Comparison of ENCODE assay signal across 2 cellular contexts in the genomic region with DNA sequence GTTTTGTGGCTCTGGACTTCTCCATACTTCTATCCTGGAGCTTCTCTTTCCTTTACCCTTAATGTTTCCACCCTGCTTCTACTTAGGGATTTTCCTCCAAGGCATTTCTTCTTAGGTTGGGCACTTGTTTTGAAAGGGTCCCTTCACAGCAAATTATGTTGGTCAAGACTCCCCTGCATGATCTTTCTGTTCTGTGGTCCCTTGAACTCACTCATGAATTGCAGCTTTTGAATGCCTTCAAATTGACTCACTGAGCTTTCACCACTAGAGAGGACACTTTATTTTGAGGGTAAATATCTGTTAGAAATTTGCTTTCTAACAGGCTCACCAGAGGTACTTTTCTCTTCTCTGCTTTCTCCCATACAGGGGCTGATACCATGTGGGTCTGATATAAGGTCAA.
TF ChIP-seq lines count a peak whose summit lies in the region.

No MANE protein-coding gene starts in this region.

TF ChIP-seq in IMR-90, 13 proteins besides CTCF, POLR2A, EP300 and RAD21:
- no peak for TF ChIP-seq NFE2L2 (IDR thresholded peaks at IDR 0.05; ENCODE audit: low read depth, low read length)
- TF ChIP-seq, protein P1, sequence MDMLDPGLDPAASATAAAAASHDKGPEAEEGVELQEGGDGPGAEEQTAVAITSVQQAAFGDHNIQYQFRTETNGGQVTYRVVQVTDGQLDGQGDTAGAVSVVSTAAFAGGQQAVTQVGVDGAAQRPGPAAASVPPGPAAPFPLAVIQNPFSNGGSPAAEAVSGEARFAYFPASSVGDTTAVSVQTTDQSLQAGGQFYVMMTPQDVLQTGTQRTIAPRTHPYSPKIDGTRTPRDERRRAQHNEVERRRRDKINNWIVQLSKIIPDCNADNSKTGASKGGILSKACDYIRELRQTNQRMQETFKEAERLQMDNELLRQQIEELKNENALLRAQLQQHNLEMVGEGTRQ (IDR thresholded peaks at IDR 0.05; ENCODE audit: low read depth, low read length), result no peak

TF ChIP-seq in H1, 55 proteins besides CTCF, POLR2A, EP300 and RAD21:
- TF ChIP-seq ASH2L (IDR thresholded peaks at IDR 0.05; ENCODE audit: low read length), result no peak
- TF ChIP-seq SIRT6 (IDR thresholded peaks at IDR 0.05; ENCODE audit: low read length), result no peak
- no peak for TF ChIP-seq TEAD4 (IDR thresholded peaks at IDR 0.05; ENCODE audit: low read depth, low read length)
- TF ChIP-seq RXRA (IDR thresholded peaks at IDR 0.05; ENCODE audit: insufficient read depth, low read depth, low read length), result no peak
- TF ChIP-seq CEBPB (IDR thresholded peaks at IDR 0.05; ENCODE audit: low read depth, low read length), result no peak
- no peak for TF ChIP-seq POLR2AphosphoS5 (IDR thresholded peaks at IDR 0.05; ENCODE audit: low read depth, low read length)
- TF ChIP-seq RBBP5 (IDR thresholded peaks at IDR 0.05; ENCODE audit: borderline replicate concordance, low read depth, low read length), result no peak
- TF ChIP-seq SP1 (IDR thresholded peaks at IDR 0.05; ENCODE audit: low read depth, low read length), result no peak
- TF ChIP-seq JUN (IDR thresholded peaks at IDR 0.05; ENCODE audit: low read depth, low read length), result no peak
- TF ChIP-seq SIN3A (conservative IDR thresholded peaks at IDR 0.05 in 1 of 2, IDR thresholded peaks at IDR 0.05 in 1 of 2; ENCODE audit: low read depth in 1 of 2, low read length in 2 of 2), result no peak
- no peak for TF ChIP-seq HDAC2 (IDR thresholded peaks at IDR 0.05; ENCODE audit: borderline replicate concordance in 1 of 2, low read depth in 2 of 2, low read length in 2 of 2)
- TF ChIP-seq RNF2 (IDR thresholded peaks at IDR 0.05; ENCODE audit: borderline replicate concordance, low read depth, low read length, missing control alignments, poor library complexity, severe bottlenecking), result no peak
- TF ChIP-seq, protein P2, sequence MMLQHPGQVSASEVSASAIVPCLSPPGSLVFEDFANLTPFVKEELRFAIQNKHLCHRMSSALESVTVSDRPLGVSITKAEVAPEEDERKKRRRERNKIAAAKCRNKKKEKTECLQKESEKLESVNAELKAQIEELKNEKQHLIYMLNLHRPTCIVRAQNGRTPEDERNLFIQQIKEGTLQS (IDR thresholded peaks at IDR 0.05; ENCODE audit: insufficient read depth, low read depth, low read length), result no peak
- no peak for TF ChIP-seq CHD2 (IDR thresholded peaks at IDR 0.05; ENCODE audit: low read length)
- no peak for TF ChIP-seq CREB1 (IDR thresholded peaks at IDR 0.05)
- no peak for TF ChIP-seq SRF (IDR thresholded peaks at IDR 0.05; ENCODE audit: low read depth, low read length)
- TF ChIP-seq TCF12 (IDR thresholded peaks at IDR 0.05; ENCODE audit: low read depth, low read length), result no peak
- TF ChIP-seq, protein P3, sequence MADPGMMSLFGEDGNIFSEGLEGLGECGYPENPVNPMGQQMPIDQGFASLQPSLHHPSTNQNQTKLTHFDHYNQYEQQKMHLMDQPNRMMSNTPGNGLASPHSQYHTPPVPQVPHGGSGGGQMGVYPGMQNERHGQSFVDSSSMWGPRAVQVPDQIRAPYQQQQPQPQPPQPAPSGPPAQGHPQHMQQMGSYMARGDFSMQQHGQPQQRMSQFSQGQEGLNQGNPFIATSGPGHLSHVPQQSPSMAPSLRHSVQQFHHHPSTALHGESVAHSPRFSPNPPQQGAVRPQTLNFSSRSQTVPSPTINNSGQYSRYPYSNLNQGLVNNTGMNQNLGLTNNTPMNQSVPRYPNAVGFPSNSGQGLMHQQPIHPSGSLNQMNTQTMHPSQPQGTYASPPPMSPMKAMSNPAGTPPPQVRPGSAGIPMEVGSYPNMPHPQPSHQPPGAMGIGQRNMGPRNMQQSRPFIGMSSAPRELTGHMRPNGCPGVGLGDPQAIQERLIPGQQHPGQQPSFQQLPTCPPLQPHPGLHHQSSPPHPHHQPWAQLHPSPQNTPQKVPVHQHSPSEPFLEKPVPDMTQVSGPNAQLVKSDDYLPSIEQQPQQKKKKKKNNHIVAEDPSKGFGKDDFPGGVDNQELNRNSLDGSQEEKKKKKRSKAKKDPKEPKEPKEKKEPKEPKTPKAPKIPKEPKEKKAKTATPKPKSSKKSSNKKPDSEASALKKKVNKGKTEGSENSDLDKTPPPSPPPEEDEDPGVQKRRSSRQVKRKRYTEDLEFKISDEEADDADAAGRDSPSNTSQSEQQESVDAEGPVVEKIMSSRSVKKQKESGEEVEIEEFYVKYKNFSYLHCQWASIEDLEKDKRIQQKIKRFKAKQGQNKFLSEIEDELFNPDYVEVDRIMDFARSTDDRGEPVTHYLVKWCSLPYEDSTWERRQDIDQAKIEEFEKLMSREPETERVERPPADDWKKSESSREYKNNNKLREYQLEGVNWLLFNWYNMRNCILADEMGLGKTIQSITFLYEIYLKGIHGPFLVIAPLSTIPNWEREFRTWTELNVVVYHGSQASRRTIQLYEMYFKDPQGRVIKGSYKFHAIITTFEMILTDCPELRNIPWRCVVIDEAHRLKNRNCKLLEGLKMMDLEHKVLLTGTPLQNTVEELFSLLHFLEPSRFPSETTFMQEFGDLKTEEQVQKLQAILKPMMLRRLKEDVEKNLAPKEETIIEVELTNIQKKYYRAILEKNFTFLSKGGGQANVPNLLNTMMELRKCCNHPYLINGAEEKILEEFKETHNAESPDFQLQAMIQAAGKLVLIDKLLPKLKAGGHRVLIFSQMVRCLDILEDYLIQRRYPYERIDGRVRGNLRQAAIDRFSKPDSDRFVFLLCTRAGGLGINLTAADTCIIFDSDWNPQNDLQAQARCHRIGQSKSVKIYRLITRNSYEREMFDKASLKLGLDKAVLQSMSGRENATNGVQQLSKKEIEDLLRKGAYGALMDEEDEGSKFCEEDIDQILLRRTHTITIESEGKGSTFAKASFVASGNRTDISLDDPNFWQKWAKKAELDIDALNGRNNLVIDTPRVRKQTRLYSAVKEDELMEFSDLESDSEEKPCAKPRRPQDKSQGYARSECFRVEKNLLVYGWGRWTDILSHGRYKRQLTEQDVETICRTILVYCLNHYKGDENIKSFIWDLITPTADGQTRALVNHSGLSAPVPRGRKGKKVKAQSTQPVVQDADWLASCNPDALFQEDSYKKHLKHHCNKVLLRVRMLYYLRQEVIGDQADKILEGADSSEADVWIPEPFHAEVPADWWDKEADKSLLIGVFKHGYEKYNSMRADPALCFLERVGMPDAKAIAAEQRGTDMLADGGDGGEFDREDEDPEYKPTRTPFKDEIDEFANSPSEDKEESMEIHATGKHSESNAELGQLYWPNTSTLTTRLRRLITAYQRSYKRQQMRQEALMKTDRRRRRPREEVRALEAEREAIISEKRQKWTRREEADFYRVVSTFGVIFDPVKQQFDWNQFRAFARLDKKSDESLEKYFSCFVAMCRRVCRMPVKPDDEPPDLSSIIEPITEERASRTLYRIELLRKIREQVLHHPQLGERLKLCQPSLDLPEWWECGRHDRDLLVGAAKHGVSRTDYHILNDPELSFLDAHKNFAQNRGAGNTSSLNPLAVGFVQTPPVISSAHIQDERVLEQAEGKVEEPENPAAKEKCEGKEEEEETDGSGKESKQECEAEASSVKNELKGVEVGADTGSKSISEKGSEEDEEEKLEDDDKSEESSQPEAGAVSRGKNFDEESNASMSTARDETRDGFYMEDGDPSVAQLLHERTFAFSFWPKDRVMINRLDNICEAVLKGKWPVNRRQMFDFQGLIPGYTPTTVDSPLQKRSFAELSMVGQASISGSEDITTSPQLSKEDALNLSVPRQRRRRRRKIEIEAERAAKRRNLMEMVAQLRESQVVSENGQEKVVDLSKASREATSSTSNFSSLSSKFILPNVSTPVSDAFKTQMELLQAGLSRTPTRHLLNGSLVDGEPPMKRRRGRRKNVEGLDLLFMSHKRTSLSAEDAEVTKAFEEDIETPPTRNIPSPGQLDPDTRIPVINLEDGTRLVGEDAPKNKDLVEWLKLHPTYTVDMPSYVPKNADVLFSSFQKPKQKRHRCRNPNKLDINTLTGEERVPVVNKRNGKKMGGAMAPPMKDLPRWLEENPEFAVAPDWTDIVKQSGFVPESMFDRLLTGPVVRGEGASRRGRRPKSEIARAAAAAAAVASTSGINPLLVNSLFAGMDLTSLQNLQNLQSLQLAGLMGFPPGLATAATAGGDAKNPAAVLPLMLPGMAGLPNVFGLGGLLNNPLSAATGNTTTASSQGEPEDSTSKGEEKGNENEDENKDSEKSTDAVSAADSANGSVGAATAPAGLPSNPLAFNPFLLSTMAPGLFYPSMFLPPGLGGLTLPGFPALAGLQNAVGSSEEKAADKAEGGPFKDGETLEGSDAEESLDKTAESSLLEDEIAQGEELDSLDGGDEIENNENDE (IDR thresholded peaks at IDR 0.05; ENCODE audit: insufficient replicate concordance, low read length), result no peak
- TF ChIP-seq, protein P4, sequence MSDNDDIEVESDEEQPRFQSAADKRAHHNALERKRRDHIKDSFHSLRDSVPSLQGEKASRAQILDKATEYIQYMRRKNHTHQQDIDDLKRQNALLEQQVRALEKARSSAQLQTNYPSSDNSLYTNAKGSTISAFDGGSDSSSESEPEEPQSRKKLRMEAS (IDR thresholded peaks at IDR 0.05), result no peak
- no peak for TF ChIP-seq NRF1 (IDR thresholded peaks at IDR 0.05; ENCODE audit: low read depth, low read length)
TF ChIP-seq in H1: peak in this region for 0.
